ENCODE assay signal across 23 cellular contexts in the genomic region with DNA sequence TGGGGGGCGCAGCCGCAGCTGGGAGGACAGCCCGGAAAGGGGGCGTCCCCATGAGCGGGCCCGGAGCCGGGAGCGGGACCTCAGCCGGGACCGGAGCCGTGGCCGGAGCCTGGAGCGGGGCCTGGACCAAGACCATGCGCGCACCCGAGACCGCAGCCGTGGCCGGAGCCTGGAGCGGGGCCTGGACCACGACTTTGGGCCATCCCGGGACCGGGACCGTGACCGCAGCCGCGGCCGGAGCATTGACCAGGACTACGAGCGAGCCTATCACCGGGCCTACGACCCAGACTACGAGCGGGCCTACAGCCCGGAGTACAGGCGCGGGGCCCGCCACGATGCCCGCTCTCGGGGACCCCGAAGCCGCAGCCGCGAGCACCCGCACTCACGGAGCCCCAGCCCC.
"Had no signal": no experiment of that assay in that cellular context is flagged by ENCODE, and none has a peak within 500 bp of the region (broad histone marks: within the 10 kb centered on the region; RNA-seq: fewer than 3 reads in every experiment).

No MANE protein-coding gene starts in this region.

- DNase-seq: activated CD4-positive, alpha-beta memory T cell treated with anti-CD3 and anti-CD28 coated beads, Interleukin-2, amount 10 ng/mL, durations not matched to agents 7 days and 5 days; activated CD4-positive, alpha-beta T cell treated with anti-CD3 and anti-CD28 coated beads for 4 hours; activated CD4-positive, CD25-positive, alpha-beta regulatory T cell; activated effector memory CD4-positive, alpha-beta T cell treated with anti-CD3 and anti-CD28 coated beads, Interleukin-2, amount 50 U/mL, for 16 hours; activated naive CD4-positive, alpha-beta T cell treated with anti-CD3 and anti-CD28 coated beads, Interleukin-2, amount 10 ng/mL, durations not matched to agents 7 days and 5 days; activated T-cell treated with anti-CD3 and anti-CD28 coated beads, Interleukin-2, amount 50 U/mL, for 72 hours; amygdala; cortex of kidney; heart right ventricle; midbrain; small intestine; stimulated activated CD4-positive, alpha-beta T cell treated with anti-CD3 and anti-CD28 coated beads, Interleukin-2, amount 100 ng/mL, for 24 hours; SW 1271; T-helper 17 cell had no signal

- H3K4me1 Mint-ChIP-seq: activated CD4-positive, alpha-beta memory T cell treated with anti-CD3 and anti-CD28 coated beads, Interleukin-2, amount 10 ng/mL, durations not matched to agents 7 days and 5 days; activated naive CD4-positive, alpha-beta T cell treated with anti-CD3 and anti-CD28 coated beads, Interleukin-2, amount 10 ng/mL, durations not matched to agents 7 days and 5 days; stimulated activated effector memory CD8-positive, alpha-beta T cell treated with anti-CD3 and anti-CD28 coated beads, Interleukin-12 subunit alpha, Interleukin-12 subunit beta, amount 100 ng/mL, for 72 hours; T-helper 17 cell had no signal

- H3K4me3 ChIP-seq: cardiac muscle cell, heart right ventricle, left lung had no signal

- H3K27me3 ChIP-seq: cardiac muscle cell, heart right ventricle, left lung, neutrophil had no signal

- H3K9me3 ChIP-seq: heart right ventricle, left lung, neutrophil had no signal

- H3K4me1 ChIP-seq: left lung, parathyroid adenoma had no signal

- ATAC-seq: activated T-cell treated with anti-CD3 and anti-CD28 coated beads, Interleukin-2, amount 50 U/mL, for 72 hours; left lung; sciatic nerve; stimulated activated effector memory CD8-positive, alpha-beta T cell treated with anti-CD3 and anti-CD28 coated beads, Interleukin-12 subunit alpha, Interleukin-12 subunit beta, amount 100 ng/mL, for 72 hours; T-helper 17 cell had no signal

- H3K27ac ChIP-seq: cardiac muscle cell, epithelial cell of prostate, left lung, neutrophil, parathyroid adenoma had no signal

- H3K4me3 Mint-ChIP-seq: activated CD4-positive, alpha-beta memory T cell treated with anti-CD3 and anti-CD28 coated beads, Interleukin-2, amount 10 ng/mL, durations not matched to agents 7 days and 5 days; activated naive CD4-positive, alpha-beta T cell treated with anti-CD3 and anti-CD28 coated beads, Interleukin-2, amount 10 ng/mL, durations not matched to agents 7 days and 5 days; activated T-cell treated with anti-CD3 and anti-CD28 coated beads, Interleukin-2, amount 50 U/mL, for 72 hours; endodermal cell; natural killer cell treated with Interleukin-12 subunit alpha and Interleukin-12 subunit beta and Interleukin-15 and Interleukin-18, amount 100 ng/mL, for 72 hours; stimulated activated effector memory CD8-positive, alpha-beta T cell treated with anti-CD3 and anti-CD28 coated beads, Interleukin-12 subunit alpha, Interleukin-12 subunit beta, amount 100 ng/mL, for 72 hours; T-helper 17 cell had no signal

- H3K36me3 Mint-ChIP-seq: natural killer cell treated with Interleukin-12 subunit alpha and Interleukin-12 subunit beta and Interleukin-15 and Interleukin-18, amount 100 ng/mL, for 72 hours had no signal

- H3K27me3 Mint-ChIP-seq: activated CD4-positive, alpha-beta memory T cell treated with anti-CD3 and anti-CD28 coated beads, Interleukin-2, amount 10 ng/mL, durations not matched to agents 7 days and 5 days; activated naive CD4-positive, alpha-beta T cell treated with anti-CD3 and anti-CD28 coated beads, Interleukin-2, amount 10 ng/mL, durations not matched to agents 7 days and 5 days; natural killer cell treated with Interleukin-12 subunit alpha and Interleukin-12 subunit beta and Interleukin-15 and Interleukin-18, amount 100 ng/mL, for 72 hours; T-helper 17 cell had no signal

- H3K27ac Mint-ChIP-seq: activated CD4-positive, alpha-beta memory T cell treated with anti-CD3 and anti-CD28 coated beads, Interleukin-2, amount 10 ng/mL, durations not matched to agents 7 days and 5 days; activated naive CD4-positive, alpha-beta T cell treated with anti-CD3 and anti-CD28 coated beads, Interleukin-2, amount 10 ng/mL, durations not matched to agents 7 days and 5 days; activated T-cell treated with anti-CD3 and anti-CD28 coated beads, Interleukin-2, amount 50 U/mL, for 72 hours; endodermal cell; natural killer cell treated with Interleukin-12 subunit alpha and Interleukin-12 subunit beta and Interleukin-15 and Interleukin-18, amount 100 ng/mL, for 72 hours; stimulated activated effector memory CD8-positive, alpha-beta T cell treated with anti-CD3 and anti-CD28 coated beads, Interleukin-12 subunit alpha, Interleukin-12 subunit beta, amount 100 ng/mL, for 72 hours; T-helper 17 cell had no signal

- H3K9me3 Mint-ChIP-seq: activated CD4-positive, alpha-beta memory T cell treated with anti-CD3 and anti-CD28 coated beads, Interleukin-2, amount 10 ng/mL, durations not matched to agents 7 days and 5 days; activated naive CD4-positive, alpha-beta T cell treated with anti-CD3 and anti-CD28 coated beads, Interleukin-2, amount 10 ng/mL, durations not matched to agents 7 days and 5 days; activated T-cell treated with anti-CD3 and anti-CD28 coated beads, Interleukin-2, amount 50 U/mL, for 72 hours; endodermal cell; natural killer cell treated with Interleukin-12 subunit alpha and Interleukin-12 subunit beta and Interleukin-15 and Interleukin-18, amount 100 ng/mL, for 72 hours; stimulated activated effector memory CD8-positive, alpha-beta T cell treated with anti-CD3 and anti-CD28 coated beads, Interleukin-12 subunit alpha, Interleukin-12 subunit beta, amount 100 ng/mL, for 72 hours had no signal
